ENCODE assay signal across 20 cellular contexts in genomic region chr4:45663495-45664148, GRCh38.
DNase-seq lines count a peak whose midpoint lies in the region; TF ChIP-seq lines count a peak whose summit lies in the region.
"Had no signal": no experiment of that assay in that cellular context is flagged by ENCODE, and none has a peak within 500 bp of the region (broad histone marks: within the 10 kb centered on the region; RNA-seq: fewer than 3 reads in every experiment).

No MANE protein-coding gene starts in this region.

- H3K9me3 ChIP-seq in left ventricle myocardium inferior (replicated peaks), result no peaks in the 10 kb centered on the region
- H3K9me3 ChIP-seq: MG63 had no signal

- DNase-seq in DMS53 (lab: John Stamatoyannopoulos, UW), result peak; percentile 15
- DNase-seq in DMS53 treated with DMSO at 0.1 percent for 48 hours (lab: John Stamatoyannopoulos, UW; ENCODE audit: unreplicated experiment), result no peak
- peak; percentile 9 for DNase-seq in astrocyte of the hippocampus (ENCODE audit: low read depth, low spot score)
- no peak for DNase-seq in left ventricle myocardium inferior
- DNase-seq in retina, result peak; percentile 60
- no peak for DNase-seq in NCI-H82 treated with DMSO at 0.1 percent for 48 hours (lab: John Stamatoyannopoulos, UW; ENCODE audit: unreplicated experiment)
- DNase-seq in NCI-H2171 treated with DMSO at 0.1 percent for 48 hours (lab: John Stamatoyannopoulos, UW), result no peak
- no peak for DNase-seq in NCI-H2081 (lab: John Stamatoyannopoulos, UW)
- DNase-seq: AML-193, GDM1, H9, IMR-90, Karpas-422, NCI-H1436, NCI-H510A treated with DMSO at 0.1 percent for 48 hours, NCI-H774, SIG-M5 had no signal

- TF ChIP-seq CTCF in left ventricle myocardium inferior (IDR thresholded peaks at IDR 0.05; ENCODE audit: borderline replicate concordance), result no peak

- no peak overlapping the region for H3K4me3 ChIP-seq in left ventricle myocardium inferior
- H3K4me3 ChIP-seq: MG63 had no signal

- no peaks in the 10 kb centered on the region for H3K36me3 ChIP-seq in left ventricle myocardium inferior
- H3K36me3 ChIP-seq: MG63 had no signal

- no peaks in the 10 kb centered on the region for H3K27me3 ChIP-seq in left ventricle myocardium inferior (ENCODE audit: low read depth)
- H3K27me3 ChIP-seq: MG63 had no signal

- intact Hi-C loops in left ventricle myocardium inferior (cut with micrococcal nuclease), result no loop called here

- H3K27ac ChIP-seq in left ventricle myocardium inferior (replicated peaks), result peak overlapping the region; percentile 75
- H3K27ac ChIP-seq: 22Rv1, C4-2B had no signal

- peaks cover 13% of the 10 kb centered on the region for H3K4me1 ChIP-seq in left ventricle myocardium inferior

Comparison
In these comparisons a context has a peak if more than half of its experiments do, and no peak if none do; other contexts are left out.
1. DNase-seq: peak in DMS53 (single experiment), astrocyte of the hippocampus (single experiment) and retina (single experiment); none in DMS53 treated with DMSO at 0.1 percent for 48 hours (single experiment), left ventricle myocardium inferior (single experiment), NCI-H82 treated with DMSO at 0.1 percent for 48 hours (single experiment), NCI-H2171 treated with DMSO at 0.1 percent for 48 hours (single experiment) and NCI-H2081 (0 of 2).